In the genomic region with DNA sequence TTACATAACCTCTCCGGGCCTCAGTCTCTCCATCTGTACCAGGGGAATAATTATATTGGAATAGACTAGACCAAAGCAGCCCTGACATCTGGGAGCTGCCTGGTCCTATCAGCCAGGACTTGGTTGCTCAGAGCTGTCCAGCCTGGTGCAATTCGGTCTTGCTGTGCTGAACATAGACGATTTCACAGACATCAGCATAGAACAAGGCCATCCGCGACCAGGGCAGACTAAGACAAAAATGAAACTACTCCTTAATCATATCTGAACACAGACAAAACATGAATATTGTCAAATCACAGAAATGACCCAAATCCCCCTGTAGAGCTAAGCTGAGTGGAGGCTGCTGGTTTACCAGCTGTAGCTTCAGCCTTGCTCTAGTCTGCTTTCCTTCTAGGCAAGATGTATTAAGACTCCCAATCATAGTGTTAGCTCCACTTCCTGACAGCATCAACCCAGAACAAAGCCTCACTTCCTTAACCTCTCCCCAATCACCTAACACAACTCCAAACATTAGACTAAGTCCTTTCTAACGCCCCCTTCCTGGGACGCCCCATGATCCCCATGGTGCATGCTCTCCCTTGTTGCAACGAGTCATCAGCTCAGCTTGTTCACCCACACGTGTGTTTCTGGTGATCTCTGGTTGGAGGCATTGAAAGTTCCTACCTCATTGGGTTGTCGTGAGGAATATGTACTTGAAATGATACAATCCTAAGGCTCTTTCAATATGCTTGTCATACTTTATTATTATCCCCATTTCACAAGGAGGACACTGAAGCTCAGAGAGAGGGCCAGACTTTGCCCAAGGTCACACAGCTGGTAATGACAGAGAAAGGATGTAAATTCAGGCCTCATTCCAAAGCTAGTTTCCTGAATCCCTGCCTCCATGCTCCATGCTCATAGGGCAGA, we compare ENCODE assay signal across 14 cellular contexts. TPM values are rescaled to one million over a fixed set of nuclear protein-coding genes. Genes with fewer than 3 reads are reported as not detected.
DNase-seq lines count a peak whose midpoint lies in the region; ATAC-seq and TF ChIP-seq lines count a peak whose summit lies in the region.
"Had no signal": no experiment of that assay in that cellular context is flagged by ENCODE, and none has a peak within 500 bp of the region (broad histone marks: within the 10 kb centered on the region; RNA-seq: fewer than 3 reads in every experiment).

No MANE protein-coding gene starts in this region.

- H3K23ac ChIP-seq in mesendoderm (ENCODE audit: low read length) = no peak overlapping the region

- H3K79me1 ChIP-seq in mesendoderm (ENCODE audit: low read length) = no peaks in the 10 kb centered on the region

- H3K4me1 ChIP-seq in mesendoderm (ENCODE audit: control insufficient read depth, low read depth, low read length) = peaks cover 5% of the 10 kb centered on the region

- H3K36me3 ChIP-seq in mesendoderm (ENCODE audit: control insufficient read depth, insufficient read depth, low read length) = no peaks in the 10 kb centered on the region
- H3K36me3 ChIP-seq: Peyer's patch had no signal

- H3K4me1 Mint-ChIP-seq in CD14-positive monocyte (peaks cover 74% of the 10 kb centered on the region), HFFc6 (ENCODE audit: low read depth) (peaks cover 67% of the 10 kb centered on the region)
- H3K4me1 Mint-ChIP-seq in activated T-helper 2 cell treated with anti-CD3 and anti-CD28 coated beads, Interferon-gamma antibody, Interleukin-2, Interleukin-4, amounts not matched to agents 10 μg/mL and 5 μg/mL and 100 μg/mL, durations not matched to agents 14 hours and 24 hours and 36 hours (ENCODE audit: low read depth) = peaks cover 33% of the 10 kb centered on the region

- no peak overlapping the region for H2BK15ac ChIP-seq in mesendoderm (replicated peaks; ENCODE audit: low read depth)

- H3K4me3 ChIP-seq in mesendoderm (ENCODE audit: low read length) = no peak overlapping the region
- H3K4me3 ChIP-seq: Peyer's patch, skin epidermis had no signal

- no peak overlapping the region for H2BK120ac ChIP-seq in mesendoderm (ENCODE audit: low read depth, low read length)

- DNase-seq in CD14-positive monocyte (ENCODE audit: low spot score) (peak; percentile 86), HFFc6 (peak; percentile 66), mesendoderm (peak; percentile 18), cerebellar nuclear complex (lab: John Stamatoyannopoulos, UW) (no peak), globus pallidus (ENCODE audit: low spot score) (no peak), NCI-H1048 (lab: John Stamatoyannopoulos, UW) (no peak), Right ventricle myocardium superior (no peak)
- no peak for DNase-seq in activated T-helper 2 cell treated with anti-CD3 and anti-CD28 coated beads, Interferon-gamma antibody, Interleukin-2, Interleukin-4, amounts not matched to agents 10 μg/mL and 5 μg/mL and 100 μg/mL, durations not matched to agents 14 hours and 24 hours and 36 hours (ENCODE audit: low spot score)
- DNase-seq: DND-41; NCI-H2029 treated with DMSO at 0.1 percent for 48 hours; stimulated activated naive CD4-positive, alpha-beta T cell treated with Interleukin-2 at 50 U/mL for 16 hours had no signal

- H4K8ac ChIP-seq in mesendoderm (ENCODE audit: low read depth, low read length) = no peak overlapping the region

- H3K9me3 Mint-ChIP-seq in CD14-positive monocyte = peaks cover 0 to 6% (median 1%) of the 10 kb centered on the region in 7 donors
- H3K9me3 Mint-ChIP-seq in HFFc6 = no peaks in the 10 kb centered on the region
- no peaks in the 10 kb centered on the region for H3K9me3 Mint-ChIP-seq in activated T-helper 2 cell treated with anti-CD3 and anti-CD28 coated beads, Interferon-gamma antibody, Interleukin-2, Interleukin-4, amounts not matched to agents 10 μg/mL and 5 μg/mL and 100 μg/mL, durations not matched to agents 14 hours and 24 hours and 36 hours
- H3K9me3 Mint-ChIP-seq: memory B cell had no signal

- H3K4me2 ChIP-seq in mesendoderm (ENCODE audit: low read length) = no peak overlapping the region

- WGBS in mesendoderm (ENCODE audit: extremely low coverage, insufficient coverage, low lambda C conversion rate) = no CpG with 5 or more reads among the region's 10 CpGs

- H3K27ac Mint-ChIP-seq in CD14-positive monocyte = peak overlapping the region; percentile 88 to 96 (median 92)
- H3K27ac Mint-ChIP-seq in HFFc6 = peak overlapping the region; percentile 92
- H3K27ac Mint-ChIP-seq in activated T-helper 2 cell treated with anti-CD3 and anti-CD28 coated beads, Interferon-gamma antibody, Interleukin-2, Interleukin-4, amounts not matched to agents 10 μg/mL and 5 μg/mL and 100 μg/mL, durations not matched to agents 14 hours and 24 hours and 36 hours = peak overlapping the region; percentile 19
- H3K27ac Mint-ChIP-seq: memory B cell had no signal

- no peak overlapping the region for H3K27ac ChIP-seq in mesendoderm (ENCODE audit: low read depth, low read length)

- no peak overlapping the region for H4K5ac ChIP-seq in mesendoderm (ENCODE audit: low read length)

- intact Hi-C loops in CD14-positive monocyte (cut with micrococcal nuclease) (loop anchor here (2.0 to 10.0 kb wide), 4 partner anchors 70 to 238 kb away; partner anchors contain the start of gene BRPF3 (in 1 of the 2)), Right ventricle myocardium superior (cut with DNase I) (loop anchor here (10.0 kb wide), 1 partner anchor 68 kb away; the partner anchor contains the start of gene BRPF3)
- intact Hi-C loops in activated T-helper 2 cell treated with anti-CD3 and anti-CD28 coated beads, Interferon-gamma antibody, Interleukin-2, Interleukin-4, amounts not matched to agents 10 μg/mL and 5 μg/mL and 100 μg/mL, durations not matched to agents 14 hours and 24 hours and 36 hours (cut with micrococcal nuclease) = no loop called here

- H3K9ac ChIP-seq in mesendoderm (ENCODE audit: low read length) = no peak overlapping the region

- no peak overlapping the region for H2AK5ac ChIP-seq in mesendoderm (ENCODE audit: low read length)

- no peak overlapping the region for H2BK5ac ChIP-seq in mesendoderm (ENCODE audit: low read length)

- H3K36me3 Mint-ChIP-seq in CD14-positive monocyte (peaks cover under 1 to 6% of the 10 kb centered on the region in 2 donors), HFFc6 (ENCODE audit: low read depth) (no peaks in the 10 kb centered on the region)
- H3K36me3 Mint-ChIP-seq in activated T-helper 2 cell treated with anti-CD3 and anti-CD28 coated beads, Interferon-gamma antibody, Interleukin-2, Interleukin-4, amounts not matched to agents 10 μg/mL and 5 μg/mL and 100 μg/mL, durations not matched to agents 14 hours and 24 hours and 36 hours (ENCODE audit: low read depth) = peaks cover 3% of the 10 kb centered on the region
- H3K36me3 Mint-ChIP-seq: memory B cell had no signal

- H3K4me3 Mint-ChIP-seq in CD14-positive monocyte (peak overlapping the region; percentile 27 to 61), HFFc6 (peak overlapping the region; percentile 10)
- H3K4me3 Mint-ChIP-seq in activated T-helper 2 cell treated with anti-CD3 and anti-CD28 coated beads, Interferon-gamma antibody, Interleukin-2, Interleukin-4, amounts not matched to agents 10 μg/mL and 5 μg/mL and 100 μg/mL, durations not matched to agents 14 hours and 24 hours and 36 hours (ENCODE audit: low read depth) = no peak overlapping the region
- H3K4me3 Mint-ChIP-seq: memory B cell had no signal

- H3K4ac ChIP-seq in mesendoderm (ENCODE audit: low read depth, low read length) = no peak overlapping the region

- TF ChIP-seq CTCF in CD14-positive monocyte (IDR thresholded peaks at IDR 0.05) = no peak
- TF ChIP-seq CTCF in HFFc6 (IDR thresholded peaks at IDR 0.05) = no peak

- no peak for ATAC-seq in Right ventricle myocardium superior (ENCODE audit: poor library complexity)

- H3K27me3 Mint-ChIP-seq in CD14-positive monocyte (ENCODE audit: low read depth in 3 of 3) (peaks cover 10 to 24% (median 13%) of the 10 kb centered on the region in 3 donors), HFFc6 (ENCODE audit: insufficient read depth) (no peaks in the 10 kb centered on the region; the same call in 1 of the 2 replicates)
- H3K27me3 Mint-ChIP-seq in activated T-helper 2 cell treated with anti-CD3 and anti-CD28 coated beads, Interferon-gamma antibody, Interleukin-2, Interleukin-4, amounts not matched to agents 10 μg/mL and 5 μg/mL and 100 μg/mL, durations not matched to agents 14 hours and 24 hours and 36 hours (ENCODE audit: low read depth) = no peaks in the 10 kb centered on the region
- H3K27me3 Mint-ChIP-seq: memory B cell had no signal

- no peak overlapping the region for H3K18ac ChIP-seq in mesendoderm (ENCODE audit: low read length)

- H3K56ac ChIP-seq in mesendoderm (ENCODE audit: low read length) = peak overlapping the region; percentile 6

- H3K27me3 ChIP-seq in mesendoderm (ENCODE audit: insufficient read depth, low read length, poor library complexity) = no peaks in the 10 kb centered on the region
- H3K27me3 ChIP-seq: Peyer's patch had no signal

- H3K79me2 ChIP-seq in mesendoderm (ENCODE audit: control insufficient read depth, insufficient read depth, low read length) = no peaks in the 10 kb centered on the region

RNA-seq across cellular contexts. Expression of gene MAPK13, which starts 3.5 kb away (rescaled TPM):
- 1 to 10 TPM in 1 of 2 donors, under 1 TPM in 1; 0.88 to 2.4 TPM for polyA plus RNA-seq in CD14-positive monocyte
- 10 to 100 TPM in 2 of 6 experiments, 1 to 10 TPM in 4; 5.7 to 12.4 (median 6.5) TPM for total RNA-seq in HFFc6 (2021; fragmentation: NEBNext Ultra II Directional; extraction: Animal tissue kit (Norgen Biotek cat#: 25700))
- 34.7 and 37.5 TPM in 2 replicates for total RNA-seq in activated T-helper 2 cell treated with anti-CD3 and anti-CD28 coated beads, Interferon-gamma antibody, Interleukin-2, Interleukin-4, amounts not matched to agents 10 μg/mL and 5 μg/mL and 100 μg/mL, durations not matched to agents 14 hours and 24 hours and 36 hours
- polyA plus RNA-seq in mesendoderm (2013, experiment 1 of 2) = 6.9 TPM
- polyA plus RNA-seq in mesendoderm (2013, experiment 2 of 2) = 6.5 TPM
- 0.32 TPM for total RNA-seq in Right ventricle myocardium superior

Comparison
In these comparisons a context has a peak if more than half of its experiments do, and no peak if none do; other contexts are left out.
1. DNase-seq: peak in CD14-positive monocyte (single experiment), HFFc6 (single experiment) and mesendoderm (single experiment); none in activated T-helper 2 cell treated with anti-CD3 and anti-CD28 coated beads, Interferon-gamma antibody, Interleukin-2, Interleukin-4, amounts not matched to agents 10 μg/mL and 5 μg/mL and 100 μg/mL, durations not matched to agents 14 hours and 24 hours and 36 hours (single experiment), cerebellar nuclear complex (0 of 2), globus pallidus (single experiment), NCI-H1048 (single experiment) and Right ventricle myocardium superior (single experiment).
2. H3K27ac Mint-ChIP-seq: peak in every context shown above with its lines; median percentile 92 in CD14-positive monocyte; 92 in HFFc6; 19 in activated T-helper 2 cell treated with anti-CD3 and anti-CD28 coated beads, Interferon-gamma antibody, Interleukin-2, Interleukin-4, amounts not matched to agents 10 μg/mL and 5 μg/mL and 100 μg/mL, durations not matched to agents 14 hours and 24 hours and 36 hours.